Comparison of ENCODE assay signal across 37 cellular contexts in genomic region chr7:131252976-131253375, GRCh38.
"Had no signal": no experiment of that assay in that cellular context is flagged by ENCODE, and none has a peak within 500 bp of the region (broad histone marks: within the 10 kb centered on the region; RNA-seq: fewer than 3 reads in every experiment).

No MANE protein-coding gene starts in this region.

- H3K27me3 Mint-ChIP-seq: activated naive CD4-positive, alpha-beta T cell treated with anti-CD3 and anti-CD28 coated beads, Interleukin-2, amount 50 U/mL, for 24 hours; activated naive CD8-positive, alpha-beta T cell; activated naive CD8-positive, alpha-beta T cell treated with anti-CD3 and anti-CD28 coated beads for 36 hours; activated T-cell treated with anti-CD3 and anti-CD28 coated beads, Interleukin-2, amount 50 U/mL, for 24 hours; brain had no signal

- H3K4me3 ChIP-seq: adrenal gland, ascending aorta, body of pancreas, breast epithelium, cardiac muscle cell had no signal

- H3K4me3 Mint-ChIP-seq: activated naive CD4-positive, alpha-beta T cell treated with anti-CD3 and anti-CD28 coated beads for 36 hours; activated naive CD4-positive, alpha-beta T cell treated with anti-CD3 and anti-CD28 coated beads, Interleukin-2, amount 10 ng/mL, durations not matched to agents 7 days and 5 days; activated naive CD4-positive, alpha-beta T cell treated with anti-CD3 and anti-CD28 coated beads, Interleukin-2, amount 50 U/mL, for 24 hours; activated naive CD8-positive, alpha-beta T cell; activated naive CD8-positive, alpha-beta T cell treated with anti-CD3 and anti-CD28 coated beads for 36 hours; activated naive CD8-positive, alpha-beta T cell treated with anti-CD3 and anti-CD28 coated beads, Interleukin-2, amount 10 ng/mL, durations not matched to agents 7 days and 5 days; activated naive CD8-positive, alpha-beta T cell treated with anti-CD3 and anti-CD28 coated beads, Interleukin-2, amount 50 U/mL, for 24 hours; activated T-cell treated with anti-CD3 and anti-CD28 coated beads, Interleukin-2, amount 50 U/mL, for 24 hours; activated T-cell treated with anti-CD3 and anti-CD28 coated beads, Interleukin-2, amount 50 U/mL, for 4 hours; activated T-cell treated with anti-CD3 and anti-CD28 coated beads, Interleukin-2, amount 50 U/mL, for 72 hours; activated T-helper 1 cell treated with anti-CD3 and anti-CD28 coated beads, Interleukin-12 subunit alpha, Interleukin-12 subunit beta, Interleukin-2, Interleukin-4 antibody, amounts not matched to agents 30 ng/mL and 10 ng/mL and 1 ng/mL, durations not matched to agents 14 hours and 24 hours and 36 hours; activated T-helper 17 cell treated with anti-CD3 and anti-CD28 coated beads, Interleukin-2, amount 50 U/mL, for 72 hours; brain; central memory CD8-positive, alpha-beta T cell had no signal

- H3K4me1 Mint-ChIP-seq: activated naive CD4-positive, alpha-beta T cell treated with anti-CD3 and anti-CD28 coated beads, Interleukin-2, amount 50 U/mL, for 24 hours; central memory CD8-positive, alpha-beta T cell had no signal

- H3K4me1 ChIP-seq: body of pancreas, breast epithelium had no signal

- H3K36me3 ChIP-seq: adrenal gland, ascending aorta, brain microvascular endothelial cell, breast epithelium, cardiac muscle cell had no signal

- ATAC-seq: activated naive CD4-positive, alpha-beta T cell treated with anti-CD3 and anti-CD28 coated beads, Interleukin-2, amount 50 U/mL, for 72 hours; activated naive CD8-positive, alpha-beta T cell treated with anti-CD3 and anti-CD28 coated beads, Interleukin-2, amount 50 U/mL, for 24 hours; activated T-cell treated with anti-CD3 and anti-CD28 coated beads, Interleukin-2, amount 50 U/mL, for 4 hours; activated T-cell treated with anti-CD3 and anti-CD28 coated beads, Interleukin-2, amount 50 U/mL, for 72 hours; activated T-helper 17 cell treated with anti-CD3 and anti-CD28 coated beads, Interleukin-2, amount 50 U/mL, for 72 hours; body of pancreas had no signal

- H3K27ac ChIP-seq: adrenal gland, ascending aorta, body of pancreas, brain microvascular endothelial cell, breast epithelium, cardiac muscle cell had no signal

- H3K27me3 ChIP-seq: adrenal gland, ascending aorta, body of pancreas, brain microvascular endothelial cell, breast epithelium, cardiac muscle cell had no signal

- H3K27ac Mint-ChIP-seq: activated naive CD4-positive, alpha-beta T cell treated with anti-CD3 and anti-CD28 coated beads for 36 hours; activated naive CD4-positive, alpha-beta T cell treated with anti-CD3 and anti-CD28 coated beads, Interleukin-2, amount 10 ng/mL, durations not matched to agents 7 days and 5 days; activated naive CD4-positive, alpha-beta T cell treated with anti-CD3 and anti-CD28 coated beads, Interleukin-2, amount 50 U/mL, for 24 hours; activated naive CD4-positive, alpha-beta T cell treated with anti-CD3 and anti-CD28 coated beads, Interleukin-2, amount 50 U/mL, for 72 hours; activated naive CD8-positive, alpha-beta T cell; activated naive CD8-positive, alpha-beta T cell treated with anti-CD3 and anti-CD28 coated beads for 36 hours; activated naive CD8-positive, alpha-beta T cell treated with anti-CD3 and anti-CD28 coated beads, Interleukin-2, amount 10 ng/mL, durations not matched to agents 7 days and 5 days; activated naive CD8-positive, alpha-beta T cell treated with anti-CD3 and anti-CD28 coated beads, Interleukin-2, amount 50 U/mL, for 24 hours; activated T-cell treated with anti-CD3 and anti-CD28 coated beads, Interleukin-2, amount 50 U/mL, for 24 hours; activated T-cell treated with anti-CD3 and anti-CD28 coated beads, Interleukin-2, amount 50 U/mL, for 72 hours; activated T-helper 1 cell treated with anti-CD3 and anti-CD28 coated beads, Interleukin-12 subunit alpha, Interleukin-12 subunit beta, Interleukin-2, Interleukin-4 antibody, amounts not matched to agents 30 ng/mL and 10 ng/mL and 1 ng/mL, durations not matched to agents 14 hours and 24 hours and 36 hours; activated T-helper 2 cell treated with anti-CD3 and anti-CD28 coated beads, Interferon-gamma antibody, Interleukin-2, Interleukin-4, amounts not matched to agents 10 μg/mL and 5 μg/mL and 100 μg/mL, durations not matched to agents 14 hours and 24 hours and 36 hours; brain had no signal

- DNase-seq: activated effector memory CD4-positive, alpha-beta T cell treated with anti-CD3 and anti-CD28 coated beads, Interleukin-2, amount 50 U/mL, for 16 hours; activated effector memory CD4-positive, alpha-beta T cell treated with Interleukin-2 at 50 U/mL for 16 hours; activated gamma-delta T cell; activated gamma-delta T cell treated with Interleukin-2 at 50 U/mL for 16 hours; activated naive CD4-positive, alpha-beta T cell; activated naive CD4-positive, alpha-beta T cell treated with anti-CD3 and anti-CD28 coated beads for 36 hours; activated naive CD4-positive, alpha-beta T cell treated with anti-CD3 and anti-CD28 coated beads, Interleukin-2, amount 10 ng/mL, durations not matched to agents 7 days and 5 days; activated naive CD4-positive, alpha-beta T cell treated with anti-CD3 and anti-CD28 coated beads, Interleukin-2, amount 50 U/mL, for 16 hours; activated naive CD4-positive, alpha-beta T cell treated with Interleukin-2 at 50 U/mL for 16 hours; activated naive CD8-positive, alpha-beta T cell treated with anti-CD3 and anti-CD28 coated beads for 36 hours; activated naive CD8-positive, alpha-beta T cell treated with anti-CD3 and anti-CD28 coated beads, Interleukin-2, amount 10 ng/mL, durations not matched to agents 7 days and 5 days; activated naive CD8-positive, alpha-beta T cell treated with anti-CD3 and anti-CD28 coated beads, Interleukin-2, amount 50 U/mL, for 24 hours; activated T-cell treated with anti-CD3 and anti-CD28 coated beads, Interleukin-2, amount 50 U/mL, for 1 hour; activated T-cell treated with anti-CD3 and anti-CD28 coated beads, Interleukin-2, amount 50 U/mL, for 24 hours; activated T-cell treated with anti-CD3 and anti-CD28 coated beads, Interleukin-2, amount 50 U/mL, for 4 hours; activated T-cell treated with anti-CD3 and anti-CD28 coated beads, Interleukin-2, amount 50 U/mL, for 48 hours; activated T-cell treated with anti-CD3 and anti-CD28 coated beads, Interleukin-2, amount 50 U/mL, for 72 hours; adrenal gland; amniotic stem cell; amygdala; aorta; body of pancreas; brain microvascular endothelial cell; caudate nucleus; central memory CD4-positive, alpha-beta T cell; cerebellar nuclear complex had no signal
